Comparison of ENCODE assay signal across 11 cellular contexts in the genomic region with DNA sequence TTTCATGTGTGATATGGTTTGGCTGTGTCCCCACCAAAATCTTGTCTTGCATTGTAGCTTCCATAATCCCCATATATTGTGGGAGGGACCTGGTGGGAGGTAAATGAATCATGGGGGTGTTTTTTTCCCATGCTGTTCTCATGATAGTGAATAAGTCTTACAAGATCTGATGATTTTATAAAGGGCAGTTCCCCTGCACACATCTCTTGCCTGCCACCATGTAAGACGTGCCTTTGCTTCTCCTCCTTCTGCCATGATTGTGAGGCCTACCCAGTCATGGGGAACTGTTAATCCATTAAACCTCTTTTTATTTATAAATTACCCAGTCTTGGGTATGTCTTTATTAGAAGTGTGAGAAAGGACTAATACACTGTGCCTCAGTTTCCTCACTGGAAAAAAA. TPM values are rescaled to one million over a fixed set of nuclear protein-coding genes. Genes with fewer than 3 reads are reported as not detected.
"Had no signal": no experiment of that assay in that cellular context is flagged by ENCODE, and none has a peak within 500 bp of the region (broad histone marks: within the 10 kb centered on the region; RNA-seq: fewer than 3 reads in every experiment).

No MANE protein-coding gene starts in this region.

- DNase-seq: GM23248, GOT3, H7, HFFc6, KG1 had no signal

- H3K4me1 ChIP-seq: HAP-1 had no signal

- FAIRE-seq: HTR-8/SVneo had no signal

- H3K4me3 ChIP-seq: GM23248, HAP-1 had no signal

- H3K4me3 Mint-ChIP-seq: HFFc6 had no signal

- H3K36me3 Mint-ChIP-seq: IgD-negative memory B cell had no signal

- H3K27me3 Mint-ChIP-seq: IgD-negative memory B cell had no signal

- H3K27ac Mint-ChIP-seq: HFFc6, IgD-negative memory B cell had no signal

- H3K9ac ChIP-seq: GM23248 had no signal

- H3K27ac ChIP-seq: GM23248 had no signal

- ATAC-seq: HCT116 had no signal

- H2AFZ ChIP-seq: GM23248 had no signal

- H3K36me3 ChIP-seq: HAP-1 had no signal

- H3K9me3 ChIP-seq: HAP-1 had no signal

RNA-seq across cellular contexts. Expression of a gene that starts 4.2 kb away (rescaled TPM):
- total RNA-seq: GM23248, H4, H7, HFFc6, HT-29 had no signal
- polyA plus RNA-seq: GM23248, IgD-negative memory B cell had no signal
